Comparison of ENCODE assay signal across 13 cellular contexts in genomic region chr3:106403746-106404145, GRCh38.
"Had no signal": no experiment of that assay in that cellular context is flagged by ENCODE, and none has a peak within 500 bp of the region (broad histone marks: within the 10 kb centered on the region; RNA-seq: fewer than 3 reads in every experiment).

No MANE protein-coding gene starts in this region.

- H3K27ac Mint-ChIP-seq: dendritic cell treated with granulocyte-macrophage colony-stimulating factor and Interleukin-4, amounts not matched to agents 40 ng/mL and 50 ng/mL, for 4 days had no signal

- H3K4me3 Mint-ChIP-seq: dendritic cell treated with granulocyte-macrophage colony-stimulating factor and Interleukin-4, amounts not matched to agents 40 ng/mL and 50 ng/mL, for 4 days; nephron had no signal

- DNase-seq: activated CD4-positive, alpha-beta T cell treated with anti-CD3 and anti-CD28 coated beads, Interleukin-2, amount 50 U/mL, for 1 hour; activated naive CD4-positive, alpha-beta T cell treated with Interleukin-2 at 50 U/mL for 16 hours; aorta; effector memory CD4-positive, alpha-beta T cell; foreskin fibroblast; right cardiac atrium; small intestine; stimulated activated CD4-positive, alpha-beta T cell treated with anti-CD3 and anti-CD28 coated beads, Interleukin-4, amount 100 ng/mL, for 24 hours; stimulated activated naive CD4-positive, alpha-beta T cell; tibial artery; uterus had no signal

- H3K27me3 Mint-ChIP-seq: dendritic cell treated with granulocyte-macrophage colony-stimulating factor and Interleukin-4, amounts not matched to agents 40 ng/mL and 50 ng/mL, for 4 days had no signal

- H3K9me3 Mint-ChIP-seq: dendritic cell treated with granulocyte-macrophage colony-stimulating factor and Interleukin-4, amounts not matched to agents 40 ng/mL and 50 ng/mL, for 4 days; nephron had no signal

- ATAC-seq: right cardiac atrium had no signal
